In the genomic region with DNA sequence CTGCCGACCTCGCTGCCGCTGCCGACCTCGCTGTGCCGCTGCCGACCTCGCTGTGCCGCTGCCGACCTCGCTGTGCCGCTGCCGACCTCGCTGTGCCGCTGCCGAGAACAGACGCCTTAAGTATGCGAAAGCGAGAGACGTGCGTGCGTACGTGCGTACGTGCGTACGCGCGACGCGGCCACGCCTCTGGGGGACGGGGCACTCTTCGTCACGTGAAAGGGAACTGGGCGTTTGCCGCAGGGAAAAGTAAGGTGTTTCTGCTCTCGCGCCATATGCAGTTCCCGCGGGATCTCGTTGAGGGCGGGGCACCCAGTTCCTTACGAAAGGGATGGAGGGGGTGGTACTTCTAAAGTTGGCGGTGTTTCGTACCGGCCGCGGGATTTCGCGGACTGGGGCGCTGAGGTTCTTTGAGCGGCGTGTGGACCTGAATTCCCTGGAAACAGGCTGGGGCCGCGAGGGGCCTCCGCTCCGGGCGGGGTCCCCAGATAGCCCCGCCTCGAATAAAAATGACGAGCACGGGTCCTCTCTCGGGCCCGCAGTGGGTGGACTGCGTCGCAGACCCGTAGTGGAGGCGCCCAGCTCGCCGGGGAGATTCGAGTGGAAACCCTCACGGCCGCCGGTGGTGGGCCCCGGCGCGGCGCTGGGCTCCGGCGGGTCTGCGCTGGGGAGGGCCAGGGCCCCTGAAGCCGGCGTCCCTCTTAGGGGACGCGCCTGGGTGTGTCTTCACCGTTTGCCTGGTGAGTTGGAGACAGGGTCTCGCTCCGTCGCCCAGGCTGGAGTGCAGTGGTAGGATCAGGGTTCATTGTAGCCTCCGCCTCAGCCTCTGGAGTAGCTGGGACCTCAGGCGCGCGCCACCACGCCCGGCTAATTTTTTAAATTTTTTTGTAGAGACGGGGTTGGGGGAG, we compare ENCODE assay signal across 8 cellular contexts. TPM values are rescaled to one million over a fixed set of nuclear protein-coding genes. Genes with fewer than 3 reads are reported as not detected.
DNase-seq lines count a peak whose midpoint lies in the region; ATAC-seq and TF ChIP-seq lines count a peak whose summit lies in the region.

A gene (minus strand): TSS at position 94 of the 905 bp plus-strand sequence. CDS start 167 bp downstream, outside the sequence.

- peak within 1 kb of the TSS; percentile 94 for H3K27ac Mint-ChIP-seq in T-helper 17 cell

- ATAC-seq in HG02884 (IDR thresholded peaks at IDR 0.05; ENCODE audit: unreplicated experiment) = peak; percentile 87
- peak; percentile 94 for ATAC-seq in T-helper 17 cell
- peak; percentile 97 to 98 for ATAC-seq in left cardiac atrium
- ATAC-seq in upper lobe of right lung = peak; percentile 98

- in situ Hi-C loops in GM13977 (cut with MboI; ENCODE audit: low pct_unique_long_range_greater_than_20kb, low sequenced_read_pairs, unreplicated experiment) = no loop called here

- H3K4me3 ChIP-seq in upper lobe of right lung = peak within 1 kb of the TSS; percentile 78

- TF ChIP-seq CTCF in GM13977 (IDR thresholded peaks at IDR 0.05; ENCODE audit: extremely low read depth, insufficient read depth, missing control alignments) (peak; percentile 28), upper lobe of right lung (IDR thresholded peaks at IDR 0.05) (no peak)

- H3K9me3 ChIP-seq in T-helper 17 cell (ENCODE audit: control insufficient read depth, low read length, poor library complexity, severe bottlenecking) (peaks cover 2% of the 10 kb centered on the region), upper lobe of right lung (no peaks in the 10 kb centered on the region)

- no peaks in the 10 kb centered on the region for H3K27me3 Mint-ChIP-seq in T-helper 17 cell

- H3K27me3 ChIP-seq in upper lobe of right lung = no peaks in the 10 kb centered on the region

- H3K4me3 Mint-ChIP-seq in T-helper 17 cell = peak within 1 kb of the TSS; percentile 97

- peaks cover 26% of the 10 kb centered on the region for H3K4me1 ChIP-seq in upper lobe of right lung

- H3K27ac ChIP-seq in upper lobe of right lung = peak within 1 kb of the TSS; percentile 96

- intact Hi-C loops in left cardiac atrium (cut with DNase I) = loop anchor here in 1 of 2 donors (5.0 kb wide), 1 partner anchor 45 kb away; a partner anchor contains a TSS
- intact Hi-C loops in posterior vena cava (cut with DNase I) = no loop called here
- intact Hi-C loops in upper lobe of right lung (cut with DNase I) = no loop called here

- peaks cover 20% of the 10 kb centered on the region for H3K36me3 ChIP-seq in upper lobe of right lung

- H3K4me1 Mint-ChIP-seq in T-helper 17 cell = peaks cover 29% of the 10 kb centered on the region

- peaks cover 6% of the 10 kb centered on the region for H3K36me3 Mint-ChIP-seq in T-helper 17 cell (ENCODE audit: low read depth)

- DNase-seq in GM13977 (ENCODE audit: low spot score) (peak; percentile 100), NCI-H1694 treated with DMSO at 0.1 percent for 48 hours (lab: John Stamatoyannopoulos, UW) (peak; percentile 98), T-helper 17 cell (peak; percentile 92 to 95 (median 92)), amygdala (lab: John Stamatoyannopoulos, UW) (peak; percentile 60 to 99 (median 96)), left cardiac atrium (peak; percentile 99), posterior vena cava (ENCODE audit: low spot score) (peak; percentile 100), upper lobe of right lung (peak; percentile 99)

RNA-seq across cellular contexts. Expression of the gene that starts here (rescaled TPM):
- total RNA-seq in T-helper 17 cell (10 to 100 TPM; 86.2 to 92.2 TPM), left cardiac atrium (10 to 100 TPM; 36.6 to 46.9 TPM), posterior vena cava (10 to 100 TPM; 48.8 to 50.5 TPM), upper lobe of right lung (56.0 TPM)

Comparison
In these comparisons a context has a peak if more than half of its experiments do, and no peak if none do; other contexts are left out.
1. Peak in every context shown above with its lines: DNase-seq, ATAC-seq, H3K4me3 ChIP-seq and H3K27ac ChIP-seq.